In the genomic region with DNA sequence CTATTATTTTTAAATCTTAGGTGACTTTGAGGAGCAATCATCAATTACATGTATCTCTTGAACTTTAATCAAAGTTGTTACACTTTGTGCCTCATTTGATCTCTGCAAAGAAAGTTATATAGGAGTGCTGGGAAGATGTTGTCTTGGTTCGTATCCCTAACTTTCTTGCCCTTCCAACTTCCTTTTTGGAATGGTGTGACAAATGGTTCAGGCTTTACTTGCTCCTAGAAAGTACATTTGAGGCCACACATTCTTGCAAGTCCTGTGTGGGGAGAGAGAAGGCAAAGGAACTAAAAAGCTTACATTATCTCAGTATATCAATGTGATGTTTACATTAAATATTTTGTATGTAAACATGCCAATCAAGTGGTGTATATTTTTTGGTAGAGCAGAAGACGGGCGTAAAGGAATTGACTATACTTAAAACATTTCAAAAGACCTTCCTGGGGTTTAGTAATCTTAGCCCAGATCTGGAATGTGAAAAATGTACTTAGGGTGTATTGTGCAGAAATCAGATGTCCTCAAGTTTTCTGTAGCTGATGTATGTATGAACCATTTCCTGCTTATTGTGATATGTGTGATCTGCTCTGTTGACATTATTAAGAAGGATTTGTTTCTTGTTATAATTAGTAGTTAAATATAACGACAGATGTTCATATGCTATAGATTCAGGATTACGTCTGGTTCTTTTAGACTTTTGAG, we compare ENCODE assay signal across 21 cellular contexts. TPM values are rescaled to one million over a fixed set of nuclear protein-coding genes. Genes with fewer than 3 reads are reported as not detected.
DNase-seq lines count a peak whose midpoint lies in the region; ATAC-seq and TF ChIP-seq lines count a peak whose summit lies in the region.
"Had no signal": no experiment of that assay in that cellular context is flagged by ENCODE, and none has a peak within 500 bp of the region (broad histone marks: within the 10 kb centered on the region; RNA-seq: fewer than 3 reads in every experiment).

No MANE protein-coding gene starts in this region.

- TF ChIP-seq CTCF in H9 (conservative IDR thresholded peaks at IDR 0.05) (no peak), fibroblast of pulmonary artery (IDR thresholded peaks at IDR 0.05; ENCODE audit: low read length, missing control alignments) (no peak), vagina (IDR thresholded peaks at IDR 0.05) (no peak)

- H3K23me2 ChIP-seq in H9 (ENCODE audit: insufficient read length, low read depth, low read length, poor library complexity, severe bottlenecking) = no peaks in the 10 kb centered on the region

- no peaks in the 10 kb centered on the region for H3K36me3 ChIP-seq in vagina
- H3K36me3 ChIP-seq: left ventricle myocardium inferior had no signal

- peak overlapping the region in 2 of 3 experiments; percentile 4 to 18; a peak in 1 of 7 replicates for H3K27ac Mint-ChIP-seq in H9
- H3K27ac Mint-ChIP-seq: activated naive CD8-positive, alpha-beta T cell treated with anti-CD3 and anti-CD28 coated beads, Interleukin-2, amount 10 ng/mL, durations not matched to agents 7 days and 5 days had no signal

- intact Hi-C loops in vagina (cut with DNase I) = no loop called here

- H3K4me3 ChIP-seq in fibroblast of pulmonary artery (replicated peaks; ENCODE audit: low read depth, low read length) (no peak overlapping the region), vagina (no peak overlapping the region)
- H3K4me3 ChIP-seq: heart left ventricle, left ventricle myocardium inferior had no signal

- no peak overlapping the region for H2AK5ac ChIP-seq in H9 (ENCODE audit: insufficient read length, low read length)

- H3K27me3 ChIP-seq in H9 (ENCODE audit: insufficient read depth, low read length) = no peaks in the 10 kb centered on the region
- no peaks in the 10 kb centered on the region for H3K27me3 ChIP-seq in vagina
- H3K27me3 ChIP-seq: heart left ventricle had no signal

- H4K91ac ChIP-seq in H9 (ENCODE audit: insufficient read length, low read depth, low read length) = no peak overlapping the region

- no peak overlapping the region for H3K27ac ChIP-seq in H9 (ENCODE audit: insufficient read length, low read depth, low read length)
- no peak overlapping the region for H3K27ac ChIP-seq in vagina
- H3K27ac ChIP-seq: heart left ventricle, left ventricle myocardium inferior had no signal

- no peak for DNase-seq in H9
- DNase-seq in amniotic epithelial cell (ENCODE audit: low read depth) = peak; percentile 82
- DNase-seq in fibroblast of pulmonary artery (ENCODE audit: low read depth) = peak; percentile 77
- peak; percentile 35 for DNase-seq in pulmonary artery endothelial cell (ENCODE audit: low read depth, low spot score)
- DNase-seq in AML-193 (lab: John Stamatoyannopoulos, UW) = no peak
- DNase-seq in vagina (ENCODE audit: extremely low spot score in 2 of 2) = no peak
- DNase-seq: activated naive CD8-positive, alpha-beta T cell treated with anti-CD3 and anti-CD28 coated beads, Interleukin-2, amount 10 ng/mL, durations not matched to agents 7 days and 5 days; CD8-positive, alpha-beta memory T cell; heart left ventricle; KBM-7; left ventricle myocardium inferior; naive thymus-derived CD4-positive, alpha-beta T cell; NCI-H1436 treated with DMSO at 0.1 percent for 48 hours; NCI-H510A treated with DMSO at 0.1 percent for 48 hours; stimulated activated CD4-positive, alpha-beta T cell treated with anti-CD3 and anti-CD28 coated beads, Interleukin-4, amount 100 ng/mL, for 24 hours; T-cell had no signal

- no peak overlapping the region for H3K4me2 ChIP-seq in H9 (ENCODE audit: insufficient read depth, insufficient read length, low read length)

- H2BK12ac ChIP-seq in H9 (ENCODE audit: insufficient read length, low read depth, low read length) = no peak overlapping the region

- no peak overlapping the region for H3K56ac ChIP-seq in H9 (ENCODE audit: insufficient read length, low read depth, low read length)

- no peak overlapping the region for H3K14ac ChIP-seq in H9 (ENCODE audit: insufficient read depth, low read length)

- no peak overlapping the region for H2BK120ac ChIP-seq in H9 (ENCODE audit: low read depth, low read length, poor library complexity, severe bottlenecking)

- H3T11ph ChIP-seq in H9 (ENCODE audit: low read length) = no peak overlapping the region

- H4K8ac ChIP-seq in H9 (replicated peaks; ENCODE audit: insufficient read length, low read depth, low read length) = no peak overlapping the region

- no peak overlapping the region for H3K9ac ChIP-seq in H9 (ENCODE audit: extremely low read depth, insufficient read length, low read length)

- no peak overlapping the region for H2AFZ ChIP-seq in H9 (ENCODE audit: low read length)

- no peaks in the 10 kb centered on the region for H3K79me1 ChIP-seq in H9 (ENCODE audit: insufficient read depth, low read depth, low read length, poor library complexity, severe bottlenecking)

- H3K9me3 ChIP-seq in H9 (ENCODE audit: control insufficient read depth, low read depth, low read length) (no peaks in the 10 kb centered on the region), vagina (no peaks in the 10 kb centered on the region)
- H3K9me3 ChIP-seq: heart left ventricle, left ventricle myocardium inferior had no signal

- no peaks in the 10 kb centered on the region for H3K4me1 ChIP-seq in H9 (ENCODE audit: insufficient read depth, low read length)
- H3K4me1 ChIP-seq in vagina = peaks cover 12% of the 10 kb centered on the region
- H3K4me1 ChIP-seq: left ventricle myocardium inferior had no signal

- H2BK5ac ChIP-seq in H9 (ENCODE audit: insufficient read length, low read length) = no peak overlapping the region

- peaks cover 0 to 2% (median 0%) of the 10 kb centered on the region in 3 experiments; a peak in 2 of 7 replicates for H3K36me3 Mint-ChIP-seq in H9 (ENCODE audit: insufficient read depth in 1 of 3, low read depth in 3 of 3)

- no peak overlapping the region for H3K23ac ChIP-seq in H9 (ENCODE audit: insufficient read length, low read depth, low read length)

- H3K27me3 Mint-ChIP-seq in H9 (ENCODE audit: low read depth) = no peaks in the 10 kb centered on the region
- H3K27me3 Mint-ChIP-seq: activated naive CD8-positive, alpha-beta T cell treated with anti-CD3 and anti-CD28 coated beads, Interleukin-2, amount 10 ng/mL, durations not matched to agents 7 days and 5 days; CD8-positive, alpha-beta memory T cell; naive thymus-derived CD4-positive, alpha-beta T cell; T-cell had no signal

- H3K18ac ChIP-seq in H9 (ENCODE audit: insufficient read length, low read depth, low read length) = no peak overlapping the region

- ATAC-seq in HG02759 (IDR thresholded peaks at IDR 0.05; ENCODE audit: unreplicated experiment) (no peak), HG03175 (IDR thresholded peaks at IDR 0.05; ENCODE audit: unreplicated experiment) (no peak)
- ATAC-seq: activated CD4-positive, CD25-positive, alpha-beta regulatory T cell treated with anti-CD3 and anti-CD28 coated beads, Interleukin-2, amount 50 U/mL, for 24 hours; heart left ventricle; naive thymus-derived CD4-positive, alpha-beta T cell; Panc1; sciatic nerve; T-cell had no signal

- H3K9me3 Mint-ChIP-seq in H9 = no peaks in the 10 kb centered on the region

- peaks cover 8 to 11% of the 10 kb centered on the region in 2 experiments; a peak in 3 of 4 replicates for H3K4me1 Mint-ChIP-seq in H9

- H3K4me3 Mint-ChIP-seq in H9 = no peak overlapping the region
- H3K4me3 Mint-ChIP-seq: activated naive CD8-positive, alpha-beta T cell treated with anti-CD3 and anti-CD28 coated beads, Interleukin-2, amount 10 ng/mL, durations not matched to agents 7 days and 5 days; CD8-positive, alpha-beta memory T cell; naive thymus-derived CD4-positive, alpha-beta T cell; T-cell had no signal

- no peak overlapping the region for H2BK15ac ChIP-seq in H9 (ENCODE audit: low read depth, low read length)

- no CpG with 5 or more reads among the region's 5 CpGs for WGBS in H9 (ENCODE audit: extremely low coverage, insufficient read length, low lambda C conversion rate)

- no peak overlapping the region for H4K5ac ChIP-seq in H9 (ENCODE audit: insufficient read length, low read depth, low read length)

- H3K4ac ChIP-seq in H9 (ENCODE audit: low read depth, low read length) = no peak overlapping the region

- H3K79me2 ChIP-seq in H9 (ENCODE audit: insufficient read depth, low read length) = peaks cover 2% of the 10 kb centered on the region; the same call in 1 of the 2 replicates

- no peaks in the 10 kb centered on the region for H4K20me1 ChIP-seq in H9 (ENCODE audit: control insufficient read depth, insufficient read depth, insufficient read length)

- no peak overlapping the region for H2BK20ac ChIP-seq in H9 (ENCODE audit: low read depth, low read length, poor library complexity, severe bottlenecking)

- TF ChIP-seq POLR2A in vagina (IDR thresholded peaks at IDR 0.05) = no peak

RNA-seq across cellular contexts. Expression of a gene that starts 59.2 kb away (rescaled TPM):
- total RNA-seq in H9 (2021) = 35.1 and 36.3 TPM in 2 replicates
- 58.8 and 69.2 TPM in 2 replicates for total RNA-seq in pulmonary artery endothelial cell
- 39.0 TPM for total RNA-seq in vagina

Comparison
In these comparisons a context has a peak if more than half of its experiments do, and no peak if none do; other contexts are left out.
1. DNase-seq: peak in amniotic epithelial cell (single experiment), fibroblast of pulmonary artery (single experiment) and pulmonary artery endothelial cell (single experiment); none in H9 (single experiment), AML-193 (0 of 2) and vagina (0 of 2).